Comparison of ENCODE assay signal across 9 cellular contexts in genomic region chr4:138522366-138522765, GRCh38.
DNase-seq lines count a peak whose midpoint lies in the region; ATAC-seq and TF ChIP-seq lines count a peak whose summit lies in the region.
"Had no signal": no experiment of that assay in that cellular context is flagged by ENCODE, and none has a peak within 500 bp of the region (broad histone marks: within the 10 kb centered on the region; RNA-seq: fewer than 3 reads in every experiment).

No MANE protein-coding gene starts in this region.

- intact Hi-C loops in OCI-LY7 (cut with micrococcal nuclease; ENCODE audit: unreplicated experiment): loop anchor here (1.0 to 5.0 kb wide), 2 partner anchors 487 to 700 kb away; no protein-coding TSS in a partner anchor
- intact Hi-C loops in aorta (cut with DNase I): no loop called here

- no peak overlapping the region for H3K27ac ChIP-seq in OCI-LY7 (ENCODE audit: low read depth, low read length, poor library complexity, severe bottlenecking)
- H3K27ac ChIP-seq in aorta (ENCODE audit: low read depth in 1 of 2, low read length in 2 of 2): no peak overlapping the region
- H3K27ac ChIP-seq: upper lobe of left lung had no signal

- H3K9me2 ChIP-seq in OCI-LY7 (ENCODE audit: insufficient read depth, low read length): no peaks in the 10 kb centered on the region

- H3K4me1 ChIP-seq in OCI-LY7 (ENCODE audit: insufficient read depth, low read length, poor library complexity, severe bottlenecking) (no peaks in the 10 kb centered on the region), aorta (ENCODE audit: control insufficient read depth in 1 of 2, insufficient read depth in 2 of 2, low read length in 2 of 2) (no peaks in the 10 kb centered on the region)
- H3K4me1 ChIP-seq: upper lobe of left lung had no signal

- no peaks in the 10 kb centered on the region for H3K27me3 ChIP-seq in aorta (ENCODE audit: control insufficient read depth in 1 of 2, insufficient read depth in 2 of 2, low read length in 1 of 2)
- H3K27me3 ChIP-seq: upper lobe of left lung had no signal

- DNase-seq in G401 (ENCODE audit: low spot score) (peak; percentile 3), HEK293T (ENCODE audit: extremely low spot score) (peak; percentile 10), OCI-LY7 (ENCODE audit: low spot score) (peak; percentile 38), iris pigment epithelial cell (ENCODE audit: low read depth) (peak; percentile 56), aorta (no peak), cerebellar nuclear complex (lab: John Stamatoyannopoulos, UW) (no peak)
- DNase-seq in T-helper 2 cell treated with Interferon-gamma antibody and Interleukin-4, amounts not matched to agents 5 μg/mL and 100 μg/mL, for 36 hours (ENCODE audit: low spot score): no peak
- DNase-seq: upper lobe of left lung had no signal

- no peaks in the 10 kb centered on the region for H3K4me1 Mint-ChIP-seq in T-helper 2 cell treated with Interferon-gamma antibody and Interleukin-4, amounts not matched to agents 5 μg/mL and 100 μg/mL, for 36 hours (ENCODE audit: low read depth)

- no TSS peak for BruUV-seq in OCI-LY7 (replicated peaks; lab: Mats Ljungman, UMichigan)

- TF ChIP-seq CTCF in OCI-LY7 (conservative IDR thresholded peaks at IDR 0.05; ENCODE audit: low read length): peak; percentile 75

- H3K4me2 ChIP-seq in OCI-LY7 (ENCODE audit: low read length): no peak overlapping the region

- H3K9me3 ChIP-seq in OCI-LY7 (ENCODE audit: low read length) (no peaks in the 10 kb centered on the region), aorta (ENCODE audit: control insufficient read depth, low read length) (no peaks in the 10 kb centered on the region)
- H3K9me3 ChIP-seq: upper lobe of left lung had no signal

- ATAC-seq in aorta (ENCODE audit: low FRiP score): no peak
- no peak for ATAC-seq in HG02571 (IDR thresholded peaks at IDR 0.05; ENCODE audit: unreplicated experiment)

- no peaks in the 10 kb centered on the region for H3K79me2 ChIP-seq in OCI-LY7 (ENCODE audit: insufficient read depth, low read depth, low read length)

- 83 to 89% methylated on average over 1 of the region's 1 CpG for WGBS in aorta, 2 donors

- no peaks in the 10 kb centered on the region for H3K36me3 Mint-ChIP-seq in T-helper 2 cell treated with Interferon-gamma antibody and Interleukin-4, amounts not matched to agents 5 μg/mL and 100 μg/mL, for 36 hours (ENCODE audit: low read depth)

- CTCF ChIA-PET in HEK293T (lab: Yijun Ruan, JAX) (interaction anchor here (0.6 to 0.9 kb wide), 2 partner anchors 18 to 624 kb away, joined by 3 read pairs; no protein-coding TSS in a partner anchor), OCI-LY7 (lab: Charles Lee; ENCODE audit: unreplicated experiment) (no interaction called here)

- in situ Hi-C loops in G401 (cut with HindIII; ENCODE audit: low sequenced_read_pairs): no loop called here

- no peak overlapping the region for H3K27ac Mint-ChIP-seq in T-helper 2 cell treated with Interferon-gamma antibody and Interleukin-4, amounts not matched to agents 5 μg/mL and 100 μg/mL, for 36 hours

- POLR2A ChIA-PET in HEK293T (lab: Yijun Ruan, JAX): no interaction called here
- POLR2A ChIA-PET in OCI-LY7 (lab: Charles Lee): interaction anchor here (0.6 to 1.0 kb wide), 2 partner anchors 13 to 30 kb away, joined by 3 to 5 read pairs; no protein-coding TSS in a partner anchor

- no peaks in the 10 kb centered on the region for H4K20me1 ChIP-seq in OCI-LY7 (ENCODE audit: insufficient read depth, low read length)

- no peaks in the 10 kb centered on the region for H3K9me3 Mint-ChIP-seq in T-helper 2 cell treated with Interferon-gamma antibody and Interleukin-4, amounts not matched to agents 5 μg/mL and 100 μg/mL, for 36 hours

- H2AFZ ChIP-seq in OCI-LY7 (ENCODE audit: low read length): no peak overlapping the region

- no peak overlapping the region for H3K4me3 Mint-ChIP-seq in T-helper 2 cell treated with Interferon-gamma antibody and Interleukin-4, amounts not matched to agents 5 μg/mL and 100 μg/mL, for 36 hours

- H3K27me3 Mint-ChIP-seq in T-helper 2 cell treated with Interferon-gamma antibody and Interleukin-4, amounts not matched to agents 5 μg/mL and 100 μg/mL, for 36 hours (ENCODE audit: low read depth): no peaks in the 10 kb centered on the region

- H3K4me3 ChIP-seq in OCI-LY7 (ENCODE audit: low read depth, low read length, poor library complexity, severe bottlenecking) (no peak overlapping the region), aorta (ENCODE audit: low read length in 2 of 2) (no peak overlapping the region)
- H3K4me3 ChIP-seq: upper lobe of left lung had no signal

- H3K36me3 ChIP-seq in OCI-LY7 (ENCODE audit: insufficient read depth, low read length) (no peaks in the 10 kb centered on the region), aorta (ENCODE audit: control insufficient read depth in 1 of 2, insufficient read depth in 2 of 2, low read length in 1 of 2) (no peaks in the 10 kb centered on the region)
- H3K36me3 ChIP-seq: upper lobe of left lung had no signal

TF ChIP-seq in HEK293T, 16 proteins besides CTCF, POLR2A, EP300 and RAD21:
- TF ChIP-seq ZNF384 (IDR thresholded peaks at IDR 0.05) (no peak), ELF4 (IDR thresholded peaks at IDR 0.05) (no peak)

Comparison
In these comparisons a context has a peak if more than half of its experiments do, and no peak if none do; other contexts are left out.
1. DNase-seq: peak in G401 (single experiment), HEK293T (single experiment), OCI-LY7 (single experiment) and iris pigment epithelial cell (single experiment); none in T-helper 2 cell treated with Interferon-gamma antibody and Interleukin-4, amounts not matched to agents 5 μg/mL and 100 μg/mL, for 36 hours (single experiment), aorta (0 of 2) and cerebellar nuclear complex (0 of 2).